In genomic region chr22:49453816-49454215, GRCh38 we compare ENCODE assay signal across 27 cellular contexts.
"Had no signal": no experiment of that assay in that cellular context is flagged by ENCODE, and none has a peak within 500 bp of the region (broad histone marks: within the 10 kb centered on the region; RNA-seq: fewer than 3 reads in every experiment).

No MANE protein-coding gene starts in this region.

- H3K9me3 ChIP-seq: adrenal gland, body of pancreas, breast epithelium, Peyer's patch, SK-N-SH had no signal

- H3K27ac ChIP-seq: adrenal gland, body of pancreas, breast epithelium, Peyer's patch, SJSA1 had no signal

- H3K4me2 ChIP-seq: SK-N-SH had no signal

- DNase-seq: activated CD4-positive, alpha-beta T cell treated with anti-CD3 and anti-CD28 coated beads for 36 hours; activated CD4-positive, alpha-beta T cell treated with anti-CD3 and anti-CD28 coated beads, Interleukin-2, amount 10 ng/mL, durations not matched to agents 7 days and 5 days; activated CD4-positive, alpha-beta T cell treated with anti-CD3 and anti-CD28 coated beads, Interleukin-2, amount 50 U/mL, for 48 hours; activated CD8-positive, alpha-beta memory T cell treated with anti-CD3 and anti-CD28 coated beads, Interleukin-2, amount 50 U/mL, for 4 hours; activated CD8-positive, alpha-beta T cell treated with anti-CD3 and anti-CD28 coated beads, Interleukin-2, amount 10 ng/mL, durations not matched to agents 7 days and 5 days; activated gamma-delta T cell treated with Interleukin-2 at 50 U/mL for 16 hours; activated naive CD4-positive, alpha-beta T cell treated with anti-CD3 and anti-CD28 coated beads for 36 hours; activated T-cell treated with anti-CD3 and anti-CD28 coated beads for 4 hours; activated T-cell treated with anti-CD3 and anti-CD28 coated beads, Interleukin-2, amount 50 U/mL, for 4 hours; adrenal gland; body of pancreas; NCI-H1092 treated with DMSO at 0.1 percent for 48 hours; NCI-H146; NCI-H187; NCI-H2081 treated with DMSO at 0.1 percent for 48 hours; NCI-H2171 treated with DMSO at 0.1 percent for 48 hours; NCI-H2227 treated with DMSO at 0.1 percent for 48 hours; NCI-H524; NCI-H774; PC-3; RPMI8226; SHP77 treated with DMSO at 0.1 percent for 48 hours; SK-N-SH had no signal

- H3K27me3 ChIP-seq: adrenal gland, body of pancreas, Peyer's patch, SJSA1 had no signal

- H3K36me3 ChIP-seq: adrenal gland, breast epithelium, Peyer's patch, SJSA1 had no signal

- H3K4me3 ChIP-seq: adrenal gland, body of pancreas, breast epithelium, Peyer's patch, SJSA1 had no signal

- FAIRE-seq: astrocyte had no signal

- H3K9ac ChIP-seq: SK-N-SH had no signal

- H3K4me1 ChIP-seq: adrenal gland, body of pancreas, breast epithelium, Peyer's patch, SJSA1 had no signal
